ENCODE assay signal across 1 cellular context in genomic region chr12:52233462-52234141, GRCh38.
TF ChIP-seq lines count a peak whose summit lies in the region.

No MANE protein-coding gene starts in this region.

TF ChIP-seq in HCT116, 20 proteins besides CTCF, POLR2A, EP300 and RAD21:
- TF ChIP-seq YY1 (IDR thresholded peaks at IDR 0.05; ENCODE audit: extremely low read depth, insufficient replicate concordance, low read depth, low read length) (no peak), SIN3A (IDR thresholded peaks at IDR 0.05; ENCODE audit: low read depth) (no peak), POLR2AphosphoS5 (IDR thresholded peaks at IDR 0.05; ENCODE audit: low read depth, low read length) (no peak), REST (IDR thresholded peaks at IDR 0.05; ENCODE audit: low read depth) (no peak), ATF3 (IDR thresholded peaks at IDR 0.05) (no peak), TCF7L2 (IDR thresholded peaks at IDR 0.05; ENCODE audit: borderline replicate concordance, extremely low read depth, insufficient read depth, insufficient read length) (no peak), JUND (IDR thresholded peaks at IDR 0.05) (no peak), ELF1 (IDR thresholded peaks at IDR 0.05; ENCODE audit: borderline replicate concordance, low read depth) (no peak), SP1 (IDR thresholded peaks at IDR 0.05; ENCODE audit: low read depth) (no peak), ZFX (IDR thresholded peaks at IDR 0.05) (no peak), MAX (IDR thresholded peaks at IDR 0.05) (no peak), SRF (IDR thresholded peaks at IDR 0.05; ENCODE audit: low read depth) (no peak), EGR1 (IDR thresholded peaks at IDR 0.05; ENCODE audit: low read depth) (no peak), CBX3 (IDR thresholded peaks at IDR 0.05; ENCODE audit: low read depth) (no peak), EZH2 (IDR thresholded peaks at IDR 0.05) (no peak), EZH2phosphoT487 (IDR thresholded peaks at IDR 0.05; ENCODE audit: borderline replicate concordance) (no peak), CEBPB (IDR thresholded peaks at IDR 0.05; ENCODE audit: low read depth) (no peak), ZNF274 (IDR thresholded peaks at IDR 0.05; ENCODE audit: low read depth, low read length) (no peak), FOSL1 (IDR thresholded peaks at IDR 0.05; ENCODE audit: low read depth) (no peak)
